Comparison of ENCODE assay signal across 8 cellular contexts in the genomic region with DNA sequence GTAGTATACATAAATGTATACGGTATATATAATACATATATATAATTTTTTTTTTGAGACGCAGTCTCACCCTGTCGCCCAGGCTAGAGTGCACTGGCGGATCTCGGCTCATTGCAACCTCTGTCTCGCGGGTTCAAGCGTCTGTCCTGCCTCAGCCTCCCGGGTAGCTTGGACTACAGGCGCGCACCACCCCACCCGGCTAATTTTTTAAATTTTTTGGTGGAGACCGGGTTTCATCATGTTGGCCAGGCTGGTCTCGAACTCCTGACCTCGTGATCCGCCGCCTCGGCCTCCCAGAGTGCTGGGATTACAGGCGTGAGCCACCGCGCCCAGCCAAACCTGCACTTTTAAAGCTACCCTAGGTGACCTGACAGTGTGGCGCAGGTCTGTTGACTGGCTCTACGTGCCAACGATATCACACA. TPM values are rescaled to one million over a fixed set of nuclear protein-coding genes. Genes with fewer than 3 reads are reported as not detected.
DNase-seq lines count a peak whose midpoint lies in the region; ATAC-seq, FAIRE-seq and TF ChIP-seq lines count a peak whose summit lies in the region.

No MANE protein-coding gene starts in this region.

- H3K9ac ChIP-seq in DND-41 (ENCODE audit: low read depth, low read length) (peak overlapping the region; percentile 99), MM.1S (ENCODE audit: low read length) (peak overlapping the region; percentile 66), endothelial cell of umbilical vein (replicated peaks; ENCODE audit: extremely low read depth, insufficient read depth, low read length) (peak overlapping the region; percentile 46)

- H3K9me3 ChIP-seq in DND-41 (ENCODE audit: insufficient read depth, low read length, severe bottlenecking) = no peaks in the 10 kb centered on the region
- H3K9me3 ChIP-seq in MM.1S (replicated peaks; ENCODE audit: insufficient read depth, low read length) = no peaks in the 10 kb centered on the region
- no peaks in the 10 kb centered on the region for H3K9me3 ChIP-seq in endothelial cell of umbilical vein (replicated peaks; ENCODE audit: control insufficient read depth, insufficient read depth, low read length)

- H2AFZ ChIP-seq in DND-41 (ENCODE audit: low read depth, low read length) = peak overlapping the region; percentile 99
- peak overlapping the region; percentile 31 for H2AFZ ChIP-seq in MM.1S (ENCODE audit: low read length)
- peak overlapping the region; percentile 1 for H2AFZ ChIP-seq in endothelial cell of umbilical vein (ENCODE audit: low read depth, low read length)

- no peaks in the 10 kb centered on the region for H3K9me2 ChIP-seq in MM.1S (replicated peaks; ENCODE audit: insufficient read depth, low read length)

- peaks cover 15% of the 10 kb centered on the region for H3K4me1 Mint-ChIP-seq in osteocyte (ENCODE audit: unreplicated experiment)

- FAIRE-seq in endothelial cell of umbilical vein (lab: Jason Lieb, UNC) = peak; percentile 64

- H3K27me3 Mint-ChIP-seq in osteocyte (ENCODE audit: unreplicated experiment) = no peaks in the 10 kb centered on the region

- peaks cover 26% of the 10 kb centered on the region for H3F3A ChIP-seq in MM.1S (ENCODE audit: insufficient read depth, low read length)

- H3K4me1 ChIP-seq in DND-41 (ENCODE audit: insufficient read depth, low read length) (peaks cover 34% of the 10 kb centered on the region), MM.1S (ENCODE audit: low read length) (0 out of 2 replicates have a peak, but pooled peaks cover 4% of the 10 kb centered on the region), endothelial cell of umbilical vein (ENCODE audit: control insufficient read depth, extremely low read depth, insufficient read depth, low read length) (peaks cover 7% of the 10 kb centered on the region)

- no peaks in the 10 kb centered on the region for H3K9me3 Mint-ChIP-seq in osteocyte (ENCODE audit: unreplicated experiment)

- POLR2A ChIA-PET in endothelial cell of umbilical vein (lab: Charles Lee) = no interaction called here

- H4K20me1 ChIP-seq in DND-41 (ENCODE audit: insufficient read depth, low read length) (peaks cover 38% of the 10 kb centered on the region), MM.1S (ENCODE audit: insufficient read depth, low read length) (no peaks in the 10 kb centered on the region), endothelial cell of umbilical vein (replicated peaks; ENCODE audit: control insufficient read depth, extremely low read depth, insufficient read depth, low read length) (no peaks in the 10 kb centered on the region)

- H3K27me3 ChIP-seq in DND-41 (ENCODE audit: insufficient read depth, low read length, poor library complexity) = no peaks in the 10 kb centered on the region
- no peaks in the 10 kb centered on the region for H3K27me3 ChIP-seq in MM.1S (replicated peaks; ENCODE audit: insufficient read depth, low read length)
- H3K27me3 ChIP-seq in endothelial cell of umbilical vein (ENCODE audit: control insufficient read depth in 2 of 2, insufficient read depth in 2 of 2, low read length in 2 of 2) = no peaks in the 10 kb centered on the region

- H3K36me3 Mint-ChIP-seq in osteocyte (ENCODE audit: unreplicated experiment) = no peaks in the 10 kb centered on the region

- TF ChIP-seq CTCF in DND-41 (IDR thresholded peaks at IDR 0.05; ENCODE audit: borderline replicate concordance, extremely low read depth, low read length, poor library complexity, severe bottlenecking) = no peak
- no peak for TF ChIP-seq CTCF in MM.1S (IDR thresholded peaks at IDR 0.05; ENCODE audit: low read length)
- no peak for TF ChIP-seq CTCF in endothelial cell of umbilical vein (IDR thresholded peaks at IDR 0.05; ENCODE audit: extremely low read depth in 1 of 2, insufficient read depth in 1 of 2, low read depth in 1 of 2, low read length in 2 of 2)
- no peak for TF ChIP-seq CTCF in osteocyte (IDR thresholded peaks at IDR 0.05)

- H3K79me2 ChIP-seq in DND-41 (ENCODE audit: insufficient read depth, low read length) (peaks cover 55% of the 10 kb centered on the region), MM.1S (ENCODE audit: low read length) (peaks cover 42% of the 10 kb centered on the region), endothelial cell of umbilical vein (ENCODE audit: control insufficient read depth, insufficient read depth, low read length) (peaks cover 36% of the 10 kb centered on the region)

- peak overlapping the region; percentile 80 for H3K27ac Mint-ChIP-seq in osteocyte (ENCODE audit: unreplicated experiment)

- H3K4me3 Mint-ChIP-seq in osteocyte (ENCODE audit: unreplicated experiment) = peak overlapping the region; percentile 86

- intact Hi-C loops in endothelial cell of umbilical vein (cut with micrococcal nuclease) = no loop called here

- H3K27ac ChIP-seq in DND-41 (ENCODE audit: low read length) (peak overlapping the region; percentile 93), MM.1S (ENCODE audit: low read length) (peak overlapping the region; percentile 33; the same call in 1 of the 2 replicates), endothelial cell of umbilical vein (ENCODE audit: insufficient read depth, low read depth, low read length) (no peak overlapping the region)

- dilution Hi-C loops in endothelial cell of umbilical vein (cut with MboI; ENCODE audit: extremely low pct_ligation_motif_present, low sequenced_read_pairs) = no loop called here

- H3K36me3 ChIP-seq in DND-41 (ENCODE audit: insufficient read depth, low read length) = peaks cover 35% of the 10 kb centered on the region
- H3K36me3 ChIP-seq in MM.1S (replicated peaks; ENCODE audit: insufficient read depth, low read length) = no peaks in the 10 kb centered on the region
- peaks cover 0 to 3% of the 10 kb centered on the region in 2 experiments for H3K36me3 ChIP-seq in endothelial cell of umbilical vein (ENCODE audit: control insufficient read depth in 2 of 2, extremely low read depth in 1 of 2, insufficient read depth in 2 of 2, low read length in 2 of 2)

- ATAC-seq in DND-41 (ENCODE audit: insufficient read depth, low read depth) (peak; percentile 3; the same call in 1 of the 3 replicates), GM19324 (IDR thresholded peaks at IDR 0.05; ENCODE audit: low FRiP score, unreplicated experiment) (no peak)

- no TSS peak for BruUV-seq in endothelial cell of umbilical vein (replicated peaks; lab: Mats Ljungman, UMichigan)

- CTCF ChIA-PET in endothelial cell of umbilical vein (lab: Charles Lee) = interaction anchor here (1.0 to 3.2 kb wide), 11 partner anchors 9 to 150 kb away, joined by 3 to 42 read pairs (median 5); a partner anchor contains a TSS

- DNase-seq in DND-41 (no peak), MM.1S (no peak), endothelial cell of umbilical vein (ENCODE audit: low read depth, low spot score) (no peak), osteocyte (ENCODE audit: extremely low spot score, unreplicated experiment) (no peak), NCI-H2171 treated with DMSO at 0.1 percent for 48 hours (lab: John Stamatoyannopoulos, UW) (no peak), COR-L47 (lab: John Stamatoyannopoulos, UW) (no peak), midbrain (lab: John Stamatoyannopoulos, UW) (no peak)

- H3K4me3 ChIP-seq in DND-41 (ENCODE audit: low read depth in 1 of 2, low read length in 2 of 2) (peak overlapping the region; percentile 100), MM.1S (ENCODE audit: low read length) (peak overlapping the region; percentile 77), endothelial cell of umbilical vein (replicated peaks in 1 of 3; ENCODE audit: insufficient read depth in 1 of 3, low read depth in 1 of 3, low read length in 3 of 3) (peak overlapping the region; percentile 1 to 81 (median 47))

- no peaks in the 10 kb centered on the region for H3K9me1 ChIP-seq in endothelial cell of umbilical vein (replicated peaks; ENCODE audit: control insufficient read depth, extremely low read depth, insufficient read depth, low read length)

- peak overlapping the region; percentile 97 for H3K4me2 ChIP-seq in DND-41 (ENCODE audit: insufficient read depth, low read length)
- peak overlapping the region; percentile 38 for H3K4me2 ChIP-seq in MM.1S (ENCODE audit: low read depth, low read length)
- peak overlapping the region; percentile 3 for H3K4me2 ChIP-seq in endothelial cell of umbilical vein (ENCODE audit: insufficient read depth, low read length)

- TF ChIP-seq POLR2A in endothelial cell of umbilical vein (IDR thresholded peaks at IDR 0.05; ENCODE audit: low read depth, low read length) = no peak

TF ChIP-seq in endothelial cell of umbilical vein, 7 proteins besides CTCF, POLR2A, EP300 and RAD21 (continues in another document):
- TF ChIP-seq POLR2AphosphoS5 (IDR thresholded peaks at IDR 0.05; ENCODE audit: insufficient read depth, low read depth, low read length) = no peak

RNA-seq across cellular contexts. Expression of a gene that starts 0.7 kb away (rescaled TPM):
- total RNA-seq in endothelial cell of umbilical vein (35.8 and 40.0 TPM in 2 replicates), osteocyte (21.0 and 23.7 TPM in 2 replicates)
- 67.2 and 76.2 TPM in 2 replicates for polyA plus RNA-seq in endothelial cell of umbilical vein
- polyA plus RNA-seq in endothelial cell of umbilical vein (2011; cell fraction: cytosol; rRNA removed) = 44.4 and 44.5 TPM in 2 replicates
- 29.7 and 31.7 TPM in 2 replicates for polyA plus RNA-seq in endothelial cell of umbilical vein (2011; cell fraction: nucleus; rRNA removed)
- 30.5 and 35.6 TPM in 2 replicates for polyA plus RNA-seq in endothelial cell of umbilical vein (2012)
- polyA minus RNA-seq in endothelial cell of umbilical vein = 13.0 and 13.5 TPM in 2 replicates
- 10.9 TPM for polyA minus RNA-seq in endothelial cell of umbilical vein (2011; cell fraction: cytosol; rRNA and poly(A)+ RNA removed)
- polyA minus RNA-seq in endothelial cell of umbilical vein (2011; cell fraction: nucleus; rRNA and poly(A)+ RNA removed) = 10.6 and 12.3 TPM in 2 replicates

RNA-seq across cellular contexts. Expression of a gene that starts 21.3 kb away (rescaled TPM):
- total RNA-seq in endothelial cell of umbilical vein (0.14 and 0.42 TPM in 2 replicates), osteocyte (62.7 and 63.1 TPM in 2 replicates)
- polyA plus RNA-seq in endothelial cell of umbilical vein = 0.41 and 0.57 TPM in 2 replicates
- 0.09 and 0.13 TPM in 2 replicates for polyA plus RNA-seq in endothelial cell of umbilical vein (2011; cell fraction: cytosol; rRNA removed)
- polyA plus RNA-seq in endothelial cell of umbilical vein (2011; cell fraction: nucleus; rRNA removed) = 0.11 and 0.18 TPM in 2 replicates
- 0.11 and 0.20 TPM in 2 replicates for polyA plus RNA-seq in endothelial cell of umbilical vein (2012)
- 0.08 and 0.32 TPM in 2 replicates for polyA minus RNA-seq in endothelial cell of umbilical vein
- polyA minus RNA-seq in endothelial cell of umbilical vein (2011; cell fraction: cytosol; rRNA and poly(A)+ RNA removed) = 1.3 TPM
- 0.29 and 0.43 TPM in 2 replicates for polyA minus RNA-seq in endothelial cell of umbilical vein (2011; cell fraction: nucleus; rRNA and poly(A)+ RNA removed)

RNA-seq across cellular contexts. Expression of a gene that starts 34.5 kb away (rescaled TPM):
- total RNA-seq in endothelial cell of umbilical vein (10.1 and 11.3 TPM in 2 replicates), osteocyte (58.6 and 59.9 TPM in 2 replicates)
- polyA plus RNA-seq in endothelial cell of umbilical vein = 4.6 and 5.1 TPM in 2 replicates
- 5.2 and 7.1 TPM in 2 replicates for polyA plus RNA-seq in endothelial cell of umbilical vein (2011; cell fraction: cytosol; rRNA removed)
- 4.7 and 5.8 TPM in 2 replicates for polyA plus RNA-seq in endothelial cell of umbilical vein (2011; cell fraction: nucleus; rRNA removed)
- polyA plus RNA-seq in endothelial cell of umbilical vein (2012) = 7.3 and 11.8 TPM in 2 replicates
- 2.0 and 3.2 TPM in 2 replicates for polyA minus RNA-seq in endothelial cell of umbilical vein
- 7.5 TPM for polyA minus RNA-seq in endothelial cell of umbilical vein (2011; cell fraction: cytosol; rRNA and poly(A)+ RNA removed)
- 1.0 and 2.9 TPM in 2 replicates for polyA minus RNA-seq in endothelial cell of umbilical vein (2011; cell fraction: nucleus; rRNA and poly(A)+ RNA removed)

Comparison
In these comparisons a context has a peak if more than half of its experiments do, and no peak if none do; other contexts are left out.
1. H2AFZ ChIP-seq: peak in every context shown above with its lines; median percentile 99 in DND-41; 31 in MM.1S; 1 in endothelial cell of umbilical vein.
2. H3K4me2 ChIP-seq: peak in every context shown above with its lines; median percentile 97 in DND-41; 38 in MM.1S; 3 in endothelial cell of umbilical vein.
3. H3K4me3 ChIP-seq: peak in every context shown above with its lines; median percentile 100 in DND-41; 77 in MM.1S; 47 in endothelial cell of umbilical vein.
4. H3K9ac ChIP-seq: peak in every context shown above with its lines; median percentile 99 in DND-41; 66 in MM.1S; 46 in endothelial cell of umbilical vein.
5. RNA of a gene that starts 21.3 kb away (total RNA-seq): 62.7 to 63.1 TPM in osteocyte; 0.14 to 0.42 TPM in endothelial cell of umbilical vein; every median in the first group is over 10 times any median in the second.